In genomic region chr5:8675182-8675581, GRCh38 we compare ENCODE assay signal across 28 cellular contexts.
"Had no signal": no experiment of that assay in that cellular context is flagged by ENCODE, and none has a peak within 500 bp of the region (broad histone marks: within the 10 kb centered on the region; RNA-seq: fewer than 3 reads in every experiment).

No MANE protein-coding gene starts in this region.

- H3K36me3 ChIP-seq: stomach, suprapubic skin, thoracic aorta, thyroid gland, tibial artery, tibial nerve, transverse colon, upper lobe of left lung, upper lobe of right lung, uterus, vagina had no signal

- H3K4me1 Mint-ChIP-seq: stimulated activated effector memory CD8-positive, alpha-beta T cell treated with anti-CD3 and anti-CD28 coated beads, Interleukin-12 subunit alpha, Interleukin-12 subunit beta, amount 100 ng/mL, for 72 hours; stimulated activated memory B cell treated with anti-CD40 and anti-IgM and Interleukin-4, amounts not matched to agents 10 μg/mL and 1 μg/mL and 100 μg/mL, for 72 hours; stimulated activated naive B cell treated with anti-CD40 and anti-IgM and Interleukin-4, amounts not matched to agents 10 μg/mL and 1 μg/mL and 100 μg/mL, for 72 hours; stimulated activated naive CD8-positive, alpha-beta T cell treated with anti-CD3 and anti-CD28 coated beads, Interleukin-15, amount 100 ng/mL, for 72 hours had no signal

- H3K36me3 Mint-ChIP-seq: stimulated activated effector memory CD8-positive, alpha-beta T cell treated with anti-CD3 and anti-CD28 coated beads, Interleukin-12 subunit alpha, Interleukin-12 subunit beta, amount 100 ng/mL, for 72 hours; stimulated activated memory B cell treated with anti-CD40 and anti-IgM and Interleukin-4, amounts not matched to agents 10 μg/mL and 1 μg/mL and 100 μg/mL, for 72 hours; stimulated activated naive B cell treated with anti-CD40 and anti-IgM and Interleukin-4, amounts not matched to agents 10 μg/mL and 1 μg/mL and 100 μg/mL, for 72 hours; type B pancreatic cell had no signal

- H3K27me3 ChIP-seq: stomach, suprapubic skin, testis, thyroid gland, tibial artery, tibial nerve, transverse colon, upper lobe of left lung, upper lobe of right lung, uterus, vagina had no signal

- H3K27me3 Mint-ChIP-seq: stimulated activated memory B cell treated with anti-CD40 and anti-IgM and Interleukin-4, amounts not matched to agents 10 μg/mL and 1 μg/mL and 100 μg/mL, for 72 hours; stimulated activated naive B cell treated with anti-CD40 and anti-IgM and Interleukin-4, amounts not matched to agents 10 μg/mL and 1 μg/mL and 100 μg/mL, for 72 hours; stimulated activated naive CD8-positive, alpha-beta T cell treated with anti-CD3 and anti-CD28 coated beads, Interleukin-15, amount 100 ng/mL, for 72 hours; stimulated activated naive CD8-positive, alpha-beta T cell treated with anti-CD3 and anti-CD28 coated beads, Interleukin-15, Interleukin-2, amounts not matched to agents 100 ng/mL and 50 ng/mL, for 24 hours; type B pancreatic cell had no signal

- H3K4me1 ChIP-seq: stomach, suprapubic skin, testis, thyroid gland, tibial artery, tibial nerve, transverse colon, upper lobe of left lung, upper lobe of right lung, uterus, vagina had no signal

- H3K27ac Mint-ChIP-seq: stimulated activated effector memory CD8-positive, alpha-beta T cell treated with anti-CD3 and anti-CD28 coated beads, Interleukin-12 subunit alpha, Interleukin-12 subunit beta, amount 100 ng/mL, for 72 hours; stimulated activated memory B cell treated with anti-CD40 and anti-IgM and Interleukin-4, amounts not matched to agents 10 μg/mL and 1 μg/mL and 100 μg/mL, for 72 hours; stimulated activated naive B cell treated with anti-CD40 and anti-IgM and Interleukin-4, amounts not matched to agents 10 μg/mL and 1 μg/mL and 100 μg/mL, for 72 hours; stimulated activated naive CD8-positive, alpha-beta T cell treated with anti-CD3 and anti-CD28 coated beads, Interleukin-15, amount 100 ng/mL, for 72 hours; stimulated activated naive CD8-positive, alpha-beta T cell treated with anti-CD3 and anti-CD28 coated beads, Interleukin-15, Interleukin-2, amounts not matched to agents 100 ng/mL and 50 ng/mL, for 24 hours; type B pancreatic cell had no signal

- H3K4me3 Mint-ChIP-seq: stimulated activated effector memory CD8-positive, alpha-beta T cell treated with anti-CD3 and anti-CD28 coated beads, Interleukin-12 subunit alpha, Interleukin-12 subunit beta, amount 100 ng/mL, for 72 hours; stimulated activated memory B cell treated with anti-CD40 and anti-IgM and Interleukin-4, amounts not matched to agents 10 μg/mL and 1 μg/mL and 100 μg/mL, for 72 hours; stimulated activated naive B cell treated with anti-CD40 and anti-IgM and Interleukin-4, amounts not matched to agents 10 μg/mL and 1 μg/mL and 100 μg/mL, for 72 hours; stimulated activated naive CD8-positive, alpha-beta T cell treated with anti-CD3 and anti-CD28 coated beads, Interleukin-15, amount 100 ng/mL, for 72 hours; stimulated activated naive CD8-positive, alpha-beta T cell treated with anti-CD3 and anti-CD28 coated beads, Interleukin-15, Interleukin-2, amounts not matched to agents 100 ng/mL and 50 ng/mL, for 24 hours; type B pancreatic cell had no signal

- H3K27ac ChIP-seq: stomach, suprapubic skin, testis, thoracic aorta, thyroid gland, tibial artery, tibial nerve, transverse colon, upper lobe of left lung, upper lobe of right lung, uterus, vagina had no signal

- ATAC-seq: stimulated activated effector memory CD8-positive, alpha-beta T cell treated with anti-CD3 and anti-CD28 coated beads, Interleukin-12 subunit alpha, Interleukin-12 subunit beta, amount 100 ng/mL, for 72 hours; stimulated activated memory B cell treated with anti-CD40 and anti-IgM and Interleukin-4, amounts not matched to agents 10 μg/mL and 1 μg/mL and 100 μg/mL, for 72 hours; stimulated activated naive B cell treated with anti-CD40 and anti-IgM and Interleukin-4, amounts not matched to agents 10 μg/mL and 1 μg/mL and 100 μg/mL, for 72 hours; stimulated activated naive CD8-positive, alpha-beta T cell treated with anti-CD3 and anti-CD28 coated beads, Interleukin-15, amount 100 ng/mL, for 72 hours; stimulated activated naive CD8-positive, alpha-beta T cell treated with anti-CD3 and anti-CD28 coated beads, Interleukin-15, Interleukin-2, amounts not matched to agents 100 U/mL and 50 U/mL, for 24 hours; upper lobe of right lung had no signal

- DNase-seq: stimulated activated CD4-positive, alpha-beta T cell treated with anti-CD3 and anti-CD28 coated beads, Interleukin-2, amount 100 ng/mL, for 48 hours; stimulated activated CD4-positive, alpha-beta T cell treated with anti-CD3 and anti-CD28 coated beads, Interleukin-4, amount 100 ng/mL, for 1 hour; stimulated activated CD4-positive, alpha-beta T cell treated with anti-CD3 and anti-CD28 coated beads, Interleukin-4, amount 100 ng/mL, for 24 hours; stimulated activated CD4-positive, alpha-beta T cell treated with anti-CD3 and anti-CD28 coated beads, Interleukin-4, amount 100 ng/mL, for 4 hours; stimulated activated CD8-positive, alpha-beta memory T cell treated with anti-CD3 and anti-CD28 coated beads, Interleukin-4, amount 100 ng/mL, for 48 hours; stimulated activated naive B cell treated with anti-CD40 and anti-IgM and Interleukin-4, amounts not matched to agents 10 μg/mL and 1 μg/mL and 100 μg/mL, for 72 hours; stimulated activated naive CD4-positive, alpha-beta T cell; stimulated activated naive CD4-positive, alpha-beta T cell treated with Interleukin-2 at 50 U/mL for 16 hours; stimulated activated naive CD8-positive, alpha-beta T cell treated with anti-CD3 and anti-CD28 coated beads, Interleukin-15, amount 100 ng/mL, for 72 hours; stimulated activated naive CD8-positive, alpha-beta T cell treated with anti-CD3 and anti-CD28 coated beads, Interleukin-15, Interleukin-2, amounts not matched to agents 100 U/mL and 50 U/mL, for 24 hours; stomach; substantia nigra; testis; thyroid gland; tibial artery; transverse colon; trophoblast cell; upper lobe of left lung; upper lobe of right lung; uterus had no signal

- H3K4me3 ChIP-seq: stomach, suprapubic skin, testis, thoracic aorta, thyroid gland, tibial artery, tibial nerve, transverse colon, upper lobe of left lung, upper lobe of right lung, uterus, vagina had no signal

- H3K9me3 ChIP-seq: stomach, testis, thoracic aorta, thyroid gland, transverse colon, upper lobe of left lung, upper lobe of right lung, uterus, vagina had no signal
